ENCODE assay signal across 4 cellular contexts in genomic region chr7:27466703-27467102, GRCh38.
"Had no signal": no experiment of that assay in that cellular context is flagged by ENCODE, and none has a peak within 500 bp of the region (broad histone marks: within the 10 kb centered on the region; RNA-seq: fewer than 3 reads in every experiment).

No MANE protein-coding gene starts in this region.

- H3K4me3 Mint-ChIP-seq: H9 had no signal

- H3K36me3 Mint-ChIP-seq: IgD-negative memory B cell had no signal

- H3K9me3 Mint-ChIP-seq: IgD-negative memory B cell had no signal

- H3K9ac ChIP-seq: GM23248 had no signal

- H3K4me3 ChIP-seq: GM23248 had no signal

- H2AFZ ChIP-seq: GM23248 had no signal

- DNase-seq: GM23248, H9, HCEC 1CT had no signal

- H3K27ac Mint-ChIP-seq: H9, IgD-negative memory B cell had no signal

- H3K27ac ChIP-seq: GM23248 had no signal
